ENCODE assay signal across 2 cellular contexts in genomic region chr2:57181315-57182038, GRCh38.
TF ChIP-seq lines count a peak whose summit lies in the region.

No MANE protein-coding gene starts in this region.

TF ChIP-seq in SK-N-SH, 30 proteins besides CTCF, POLR2A, EP300 and RAD21 (continued from another document):
- TF ChIP-seq REST (IDR thresholded peaks at IDR 0.05; ENCODE audit: low read depth, low read length) (no peak), TCF12 (IDR thresholded peaks at IDR 0.05) (peak; percentile 46; the same call in 1 of the 2 replicates), ELF1 (IDR thresholded peaks at IDR 0.05) (no peak), TEAD4 (IDR thresholded peaks at IDR 0.05; ENCODE audit: borderline replicate concordance, insufficient read depth) (peak; percentile 66; the same call in 1 of the 2 replicates), GABPA (IDR thresholded peaks at IDR 0.05; ENCODE audit: low read depth) (no peak)

TF ChIP-seq in GM23338, 12 proteins besides CTCF, POLR2A, EP300 and RAD21 (continued from another document):
- TF ChIP-seq STAT1 (IDR thresholded peaks at IDR 0.05; ENCODE audit: unreplicated experiment), result no peak
- no peak for TF ChIP-seq POLR2AphosphoS5 (IDR thresholded peaks at IDR 0.05; ENCODE audit: low read depth)
- TF ChIP-seq CREB1 (CRISPR knock-in tag; IDR thresholded peaks at IDR 0.05; ENCODE audit: low read depth), result no peak
- TF ChIP-seq JUNB (IDR thresholded peaks at IDR 0.05; ENCODE audit: unreplicated experiment), result no peak
- TF ChIP-seq ZNF462 (CRISPR knock-in tag; IDR thresholded peaks at IDR 0.05), result no peak
- TF ChIP-seq NANOG (IDR thresholded peaks at IDR 0.05; ENCODE audit: borderline replicate concordance), result no peak
- TF ChIP-seq EZH2phosphoT487 (IDR thresholded peaks at IDR 0.05; ENCODE audit: unreplicated experiment), result no peak
